9 cellular contexts compared by ENCODE assay signal in the genomic region with DNA sequence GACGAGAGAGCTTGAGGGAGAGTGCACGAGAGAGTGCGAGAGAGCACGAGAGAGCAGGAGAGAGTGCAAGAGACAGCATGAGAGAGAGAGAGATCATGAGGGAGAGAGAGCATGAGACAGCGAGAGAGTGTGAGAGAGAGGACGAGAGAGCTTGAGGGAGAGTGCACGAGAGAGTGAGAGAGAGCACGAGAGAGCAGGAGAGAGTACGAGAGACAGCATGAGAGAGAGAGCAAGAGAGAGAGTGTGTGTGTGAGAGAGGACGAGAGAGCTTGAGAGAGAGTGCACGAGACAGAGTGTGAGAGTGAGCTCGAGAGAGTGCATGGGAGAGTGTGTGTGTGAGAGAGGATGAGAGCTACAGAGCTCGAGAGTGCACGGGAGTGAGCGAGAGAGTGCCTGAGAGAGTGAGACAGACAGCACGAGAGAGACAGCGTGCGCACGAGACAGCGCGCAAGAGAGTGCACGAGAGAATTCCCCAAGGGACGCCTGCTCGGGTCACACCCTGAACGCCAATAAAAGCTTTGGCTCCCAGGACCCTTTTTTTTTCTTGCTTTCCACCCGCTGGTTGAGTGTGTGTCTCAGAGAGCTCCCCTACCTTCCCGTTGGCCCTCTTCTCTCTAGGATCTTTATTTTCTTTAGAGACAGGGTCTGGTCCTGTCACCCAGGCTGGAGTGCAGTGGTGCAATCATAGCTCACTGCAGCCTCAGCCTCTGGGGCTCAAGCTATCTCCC. TPM values are rescaled to one million over a fixed set of nuclear protein-coding genes. Genes with fewer than 3 reads are reported as not detected.
DNase-seq lines count a peak whose midpoint lies in the region; ATAC-seq and TF ChIP-seq lines count a peak whose summit lies in the region.
"Had no signal": no experiment of that assay in that cellular context is flagged by ENCODE, and none has a peak within 500 bp of the region (broad histone marks: within the 10 kb centered on the region; RNA-seq: fewer than 3 reads in every experiment).

No MANE protein-coding gene starts in this region.

- peak; percentile 32 for DNase-seq in LHCN-M2 (ENCODE audit: low read depth)
- DNase-seq in central memory CD8-positive, alpha-beta T cell (ENCODE audit: low spot score in 2 of 2), result no peak
- no peak for DNase-seq in neural crest cell (ENCODE audit: low read depth, low spot score)
- DNase-seq in G401 (ENCODE audit: low spot score), result no peak
- no peak for DNase-seq in activated effector memory CD4-positive, alpha-beta T cell treated with Interleukin-2 at 50 U/mL for 16 hours
- DNase-seq: pancreas had no signal

- no peaks in the 10 kb centered on the region for H3K9me3 Mint-ChIP-seq in central memory CD8-positive, alpha-beta T cell
- H3K9me3 Mint-ChIP-seq in neural crest cell, result no peaks in the 10 kb centered on the region

- H3K4me3 ChIP-seq in GM12875 (ENCODE audit: low read depth, low read length), result peak overlapping the region; percentile 86
- H3K4me3 ChIP-seq: pancreas had no signal

- peaks cover 47% of the 10 kb centered on the region for H3K4me1 Mint-ChIP-seq in central memory CD8-positive, alpha-beta T cell
- H3K4me1 Mint-ChIP-seq in neural crest cell, result peaks cover 29% of the 10 kb centered on the region

- in situ Hi-C loops in G401 (cut with HindIII; ENCODE audit: low sequenced_read_pairs), result no loop called here

- ATAC-seq in central memory CD8-positive, alpha-beta T cell (replicated peaks; ENCODE audit: extremely low read depth, poor library complexity, severe bottlenecking), result no peak
- ATAC-seq in GM21360 (IDR thresholded peaks at IDR 0.05; ENCODE audit: unreplicated experiment) (no peak), HG03025 (IDR thresholded peaks at IDR 0.05; ENCODE audit: low FRiP score, unreplicated experiment) (no peak)

- H3K4me3 Mint-ChIP-seq in central memory CD8-positive, alpha-beta T cell, result peak overlapping the region; percentile 63
- H3K4me3 Mint-ChIP-seq in neural crest cell, result peak overlapping the region; percentile 3

- H3K27ac Mint-ChIP-seq in central memory CD8-positive, alpha-beta T cell (ENCODE audit: low read depth), result peak overlapping the region; percentile 16
- no peak overlapping the region for H3K27ac Mint-ChIP-seq in neural crest cell (ENCODE audit: unreplicated experiment)

- H3K36me3 Mint-ChIP-seq in central memory CD8-positive, alpha-beta T cell (ENCODE audit: insufficient read depth), result peaks cover 10% of the 10 kb centered on the region
- H3K36me3 Mint-ChIP-seq in neural crest cell (ENCODE audit: low read depth), result no peaks in the 10 kb centered on the region

- H3K27me3 Mint-ChIP-seq in central memory CD8-positive, alpha-beta T cell, result peaks cover 39% of the 10 kb centered on the region
- H3K27me3 Mint-ChIP-seq in neural crest cell (ENCODE audit: low read depth), result peaks cover 89% of the 10 kb centered on the region

- no peak for TF ChIP-seq CTCF in GM12875 (IDR thresholded peaks at IDR 0.05; ENCODE audit: borderline replicate concordance, insufficient read depth, low read depth, low read length)
- TF ChIP-seq CTCF in neural crest cell (conservative IDR thresholded peaks at IDR 0.05), result no peak

RNA-seq across cellular contexts. Expression of a gene that starts 3.7 kb away (rescaled TPM):
- total RNA-seq in LHCN-M2 (2014; rRNA removed), result 3.3 and 6.5 TPM in 2 replicates
- polyA plus RNA-seq in LHCN-M2 (2012), result 1.3 TPM
- 0.41 TPM in 1 of 2 replicates, not detected in the other for total RNA-seq in neural crest cell
- total RNA-seq in G401 (2014; rRNA removed; shearing (Covaris generic)), result 131 and 143 TPM in 2 replicates
- polyA plus RNA-seq: pancreas had no signal

RNA-seq across cellular contexts. Expression of a gene that starts 56.4 kb away (rescaled TPM):
- total RNA-seq in LHCN-M2 (2014; rRNA removed) (1.3 and 1.7 TPM in 2 replicates), neural crest cell (1.3 and 1.4 TPM in 2 replicates)
- 2.3 TPM for polyA plus RNA-seq in LHCN-M2 (2012)
- total RNA-seq in G401 (2014; rRNA removed; shearing (Covaris generic)), result 39.0 and 60.2 TPM in 2 replicates
- polyA plus RNA-seq: pancreas had no signal

Comparison
In these comparisons a context has a peak if more than half of its experiments do, and no peak if none do; other contexts are left out.
1. RNA of a gene that starts 3.7 kb away (total RNA-seq): 131 to 143 TPM in G401; 3.3 to 6.5 TPM in LHCN-M2 and 0.41 TPM in neural crest cell; every median in the first group is over 10 times any median in the second.
2. RNA of a gene that starts 56.4 kb away (total RNA-seq): 39.0 to 60.2 TPM in G401; 1.3 to 1.4 TPM in neural crest cell and 1.3 to 1.7 TPM in LHCN-M2; every median in the first group is over 10 times any median in the second.